In the genomic region with DNA sequence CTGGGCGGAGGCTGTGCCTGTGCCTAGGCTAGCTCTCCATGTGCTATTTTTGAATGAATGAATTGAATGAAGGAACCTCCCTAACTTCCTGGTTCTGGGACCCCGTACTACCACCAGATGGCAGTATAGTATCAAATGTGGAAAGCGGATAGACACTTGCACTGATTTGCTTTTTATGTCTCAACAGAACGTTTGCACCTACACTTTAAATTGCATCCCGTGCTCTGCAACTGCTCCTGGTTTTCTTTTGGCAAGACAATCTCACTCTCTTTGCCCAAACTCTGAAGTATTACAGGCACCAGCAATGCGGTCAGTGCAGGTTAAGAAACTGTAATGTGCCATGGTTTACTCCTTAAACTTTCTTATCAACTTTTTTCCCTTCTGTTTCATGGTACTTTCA, we compare ENCODE assay signal across 7 cellular contexts. TPM values are rescaled to one million over a fixed set of nuclear protein-coding genes. Genes with fewer than 3 reads are reported as not detected.
A peak's percentile ranks its signal among the peaks of the same experiment; 100 is the strongest.
DNase-seq lines count a peak whose midpoint lies in the region; ATAC-seq, FAIRE-seq and TF ChIP-seq lines count a peak whose summit lies in the region.

No MANE protein-coding gene starts in this region.

- ATAC-seq in GM21447 (IDR thresholded peaks at IDR 0.05; ENCODE audit: unreplicated experiment), result peak; percentile 81
- peak; percentile 57 for ATAC-seq in RWPE2 (ENCODE audit: low read depth)

- DNase-seq in ELR (ENCODE audit: low read depth) (peak; percentile 81), KG1 (lab: John Stamatoyannopoulos, UW) (peak; percentile 21), RWPE2 (ENCODE audit: low spot score) (no peak), T47D (ENCODE audit: low read depth in 1 of 2, low spot score in 1 of 2) (peak; percentile 67 to 84), kidney (no peak)
- peak in 5 of 6 experiments; percentile 3 to 72 (median 23) for DNase-seq in stimulated activated naive CD4-positive, alpha-beta T cell (lab: John Stamatoyannopoulos, UW)

- H3K4me3 ChIP-seq in RWPE2 (ENCODE audit: severe bottlenecking) (no peak overlapping the region), kidney (ENCODE audit: low read length in 2 of 2) (no peak overlapping the region)

- H3K27ac ChIP-seq in RWPE2 (ENCODE audit: poor library complexity, severe bottlenecking) (no peak overlapping the region), kidney (ENCODE audit: low read depth in 2 of 2, low read length in 2 of 2) (no peak overlapping the region)

- no peaks in the 10 kb centered on the region for H3K9me3 ChIP-seq in RWPE2 (ENCODE audit: severe bottlenecking)
- H3K9me3 ChIP-seq in kidney (ENCODE audit: control insufficient read depth in 1 of 2, low read length in 2 of 2), result no peaks in the 10 kb centered on the region

- TF ChIP-seq CTCF in RWPE2 (IDR thresholded peaks at IDR 0.05; ENCODE audit: poor library complexity, severe bottlenecking) (peak; percentile 94), kidney (IDR thresholded peaks at IDR 0.05; ENCODE audit: borderline replicate concordance, extremely low read depth, insufficient read depth) (peak; percentile 87)

- H3K4me1 ChIP-seq in RWPE2 (ENCODE audit: insufficient read depth, poor library complexity, severe bottlenecking) (peaks cover 4% of the 10 kb centered on the region), kidney (ENCODE audit: control insufficient read depth in 1 of 2, insufficient read depth in 1 of 2, low read depth in 1 of 2, low read length in 2 of 2) (peaks cover 7 to 9% of the 10 kb centered on the region in 2 donors)

- intact Hi-C loops in kidney (cut with DNase I), result no loop called here

- peak; percentile 72 for FAIRE-seq in kidney (lab: Jason Lieb, UNC)

- H3K36me3 ChIP-seq in RWPE2 (ENCODE audit: low read depth), result no peaks in the 10 kb centered on the region
- H3K36me3 ChIP-seq in kidney (ENCODE audit: control insufficient read depth in 1 of 2, insufficient read depth in 2 of 2, low read length in 2 of 2), result no peaks in the 10 kb centered on the region

- no peak overlapping the region for H3K9ac ChIP-seq in kidney (ENCODE audit: low read length in 2 of 2)

- in situ Hi-C loops in T47D (cut with HindIII; ENCODE audit: low pct_unique_long_range_greater_than_20kb, low sequenced_read_pairs), result no loop called here

- no peaks in the 10 kb centered on the region for H3K27me3 ChIP-seq in RWPE2 (ENCODE audit: insufficient read depth, poor library complexity, severe bottlenecking)

RNA-seq across cellular contexts. Expression of a gene that starts 6.5 kb away (rescaled TPM):
- 18.8 TPM for total RNA-seq in kidney
- polyA plus RNA-seq in kidney (ENCODE audit: insufficient read depth, low read depth, low replicate concordance), result 10.8 TPM

RNA-seq across cellular contexts. Expression of a gene that starts 30.4 kb away (rescaled TPM):
- total RNA-seq in kidney, result not detected
- not detected for polyA plus RNA-seq in kidney (ENCODE audit: insufficient read depth, low read depth, low replicate concordance)

Comparison
In these comparisons a context has a peak if more than half of its experiments do, and no peak if none do; other contexts are left out.
1. DNase-seq: peak in ELR (single experiment), KG1 (single experiment), T47D (2 of 2) and stimulated activated naive CD4-positive, alpha-beta T cell (5 of 6); none in RWPE2 (single experiment) and kidney (single experiment).